Comparison of ENCODE assay signal across 20 cellular contexts in the genomic region with DNA sequence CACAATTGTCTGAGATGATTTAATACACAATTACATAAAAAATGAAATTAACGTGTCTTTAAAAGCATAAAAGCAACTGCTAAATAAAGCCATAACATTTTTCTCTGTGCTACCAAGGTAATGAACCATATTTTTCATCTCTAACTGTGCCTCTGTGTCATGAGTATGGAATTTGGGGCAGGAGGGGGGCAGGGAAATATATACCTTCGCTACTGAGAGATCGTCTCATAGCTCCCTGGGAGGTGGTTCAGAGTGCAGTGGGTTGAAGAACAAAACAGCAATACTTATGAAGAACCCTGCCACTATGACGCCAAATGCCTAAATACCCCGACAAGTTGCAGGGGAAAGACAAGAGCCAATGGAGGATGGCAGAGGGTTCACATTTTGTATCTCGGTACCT.
DNase-seq lines count a peak whose midpoint lies in the region; ATAC-seq, FAIRE-seq and TF ChIP-seq lines count a peak whose summit lies in the region.
"Had no signal": no experiment of that assay in that cellular context is flagged by ENCODE, and none has a peak within 500 bp of the region (broad histone marks: within the 10 kb centered on the region; RNA-seq: fewer than 3 reads in every experiment).

No MANE protein-coding gene starts in this region.

- H3K27me3 ChIP-seq in smooth muscle cell (ENCODE audit: low read depth), result no peaks in the 10 kb centered on the region
- H3K27me3 ChIP-seq: Peyer's patch had no signal

- no peak overlapping the region for H3K9ac ChIP-seq in smooth muscle cell (ENCODE audit: low read depth)

- H3K27ac ChIP-seq in smooth muscle cell (ENCODE audit: low read depth), result peak overlapping the region; percentile 26
- H3K27ac ChIP-seq: Peyer's patch had no signal

- no peak overlapping the region for H3K4me3 ChIP-seq in smooth muscle cell
- H3K4me3 ChIP-seq: Peyer's patch had no signal

- H3K4me2 ChIP-seq in smooth muscle cell, result peak overlapping the region; percentile 20

- H2AFZ ChIP-seq in smooth muscle cell (ENCODE audit: low read depth), result peak overlapping the region; percentile 11

- no peaks in the 10 kb centered on the region for H3K4me1 ChIP-seq in smooth muscle cell (ENCODE audit: low read depth)
- H3K4me1 ChIP-seq: Peyer's patch had no signal

- no peak for FAIRE-seq in frontal cortex (lab: Jason Lieb, UNC)
- FAIRE-seq: G401.6, GM12892 had no signal

- H3K79me2 ChIP-seq in smooth muscle cell (ENCODE audit: low read depth), result no peaks in the 10 kb centered on the region

- H3K36me3 ChIP-seq in smooth muscle cell (ENCODE audit: low read depth), result no peaks in the 10 kb centered on the region
- H3K36me3 ChIP-seq: Peyer's patch had no signal

- DNase-seq in M059J (ENCODE audit: low read depth) (peak; percentile 53), amniotic epithelial cell (ENCODE audit: low read depth) (peak; percentile 42), glomerular visceral epithelial cell (ENCODE audit: extremely low spot score) (peak; percentile 83), smooth muscle cell (lab: John Stamatoyannopoulos, UW; ENCODE audit: unreplicated experiment) (no peak), HuH-7.5 (ENCODE audit: low spot score) (no peak), frontal cortex (ENCODE audit: low spot score in 2 of 2) (no peak)
- DNase-seq: AML-193; C1 segment of cervical spinal cord; Calu3; CD8-positive, alpha-beta memory T cell; DMS153; NCI-H1694; NCI-H2081; NCI-H446; NCI-H526; Peyer's patch; Right ventricle myocardium superior had no signal

- no peaks in the 10 kb centered on the region for H3F3A ChIP-seq in smooth muscle cell (ENCODE audit: low read depth)

- no peak for TF ChIP-seq CTCF in smooth muscle cell (IDR thresholded peaks at IDR 0.05; ENCODE audit: borderline replicate concordance, insufficient read depth, poor library complexity, severe bottlenecking)

- no peak for ATAC-seq in GM21423 (IDR thresholded peaks at IDR 0.05; ENCODE audit: unreplicated experiment)

- H4K20me1 ChIP-seq in smooth muscle cell (ENCODE audit: low read depth), result no peaks in the 10 kb centered on the region

- no peaks in the 10 kb centered on the region for H3K9me3 ChIP-seq in smooth muscle cell (replicated peaks; ENCODE audit: low read depth)
- H3K9me3 ChIP-seq: Peyer's patch had no signal

- WGBS in smooth muscle cell (ENCODE audit: low lambda C conversion rate), result 77% methylated on average over 6 of the region's 6 CpGs

Comparison
In these comparisons a context has a peak if more than half of its experiments do, and no peak if none do; other contexts are left out.
1. DNase-seq: peak in M059J (single experiment), amniotic epithelial cell (single experiment) and glomerular visceral epithelial cell (single experiment); none in smooth muscle cell (single experiment), HuH-7.5 (single experiment) and frontal cortex (0 of 2).